In the genomic region with DNA sequence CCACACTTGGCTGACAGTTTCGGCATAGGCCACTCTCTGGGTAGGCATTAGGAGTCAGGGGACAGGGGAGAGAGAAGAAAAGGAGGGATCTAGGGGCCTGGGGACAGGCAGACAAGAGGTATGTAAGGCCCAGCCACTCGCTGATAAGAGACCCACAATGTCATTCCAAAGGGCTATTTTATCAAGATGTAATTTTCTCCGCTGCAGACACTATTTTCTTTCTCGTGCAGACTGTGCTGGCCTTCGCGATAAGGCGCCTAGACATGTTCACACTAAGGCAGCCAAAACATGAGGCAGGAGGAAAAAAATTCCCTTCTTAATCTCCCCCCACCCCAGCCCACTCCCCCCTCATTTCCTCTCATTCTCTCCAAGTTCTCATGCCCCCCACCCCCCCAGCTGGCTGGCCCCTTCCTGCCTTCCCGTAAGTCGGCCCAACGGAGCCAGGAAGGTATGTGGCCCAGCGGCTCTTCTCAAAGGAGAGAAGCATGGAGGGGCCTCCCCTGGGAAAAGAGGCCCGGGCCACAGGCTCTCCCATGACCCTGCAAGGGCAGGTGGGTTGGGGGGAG, we compare ENCODE assay signal across 1 cellular context.
A peak's percentile ranks its signal among the peaks of the same experiment; 100 is the strongest.
TF ChIP-seq lines count a peak whose summit lies in the region.

No MANE protein-coding gene starts in this region.

TF ChIP-seq in K562, 482 proteins besides CTCF, POLR2A, EP300 and RAD21 (continued from another document and continues in another):
- TF ChIP-seq, protein P1, sequence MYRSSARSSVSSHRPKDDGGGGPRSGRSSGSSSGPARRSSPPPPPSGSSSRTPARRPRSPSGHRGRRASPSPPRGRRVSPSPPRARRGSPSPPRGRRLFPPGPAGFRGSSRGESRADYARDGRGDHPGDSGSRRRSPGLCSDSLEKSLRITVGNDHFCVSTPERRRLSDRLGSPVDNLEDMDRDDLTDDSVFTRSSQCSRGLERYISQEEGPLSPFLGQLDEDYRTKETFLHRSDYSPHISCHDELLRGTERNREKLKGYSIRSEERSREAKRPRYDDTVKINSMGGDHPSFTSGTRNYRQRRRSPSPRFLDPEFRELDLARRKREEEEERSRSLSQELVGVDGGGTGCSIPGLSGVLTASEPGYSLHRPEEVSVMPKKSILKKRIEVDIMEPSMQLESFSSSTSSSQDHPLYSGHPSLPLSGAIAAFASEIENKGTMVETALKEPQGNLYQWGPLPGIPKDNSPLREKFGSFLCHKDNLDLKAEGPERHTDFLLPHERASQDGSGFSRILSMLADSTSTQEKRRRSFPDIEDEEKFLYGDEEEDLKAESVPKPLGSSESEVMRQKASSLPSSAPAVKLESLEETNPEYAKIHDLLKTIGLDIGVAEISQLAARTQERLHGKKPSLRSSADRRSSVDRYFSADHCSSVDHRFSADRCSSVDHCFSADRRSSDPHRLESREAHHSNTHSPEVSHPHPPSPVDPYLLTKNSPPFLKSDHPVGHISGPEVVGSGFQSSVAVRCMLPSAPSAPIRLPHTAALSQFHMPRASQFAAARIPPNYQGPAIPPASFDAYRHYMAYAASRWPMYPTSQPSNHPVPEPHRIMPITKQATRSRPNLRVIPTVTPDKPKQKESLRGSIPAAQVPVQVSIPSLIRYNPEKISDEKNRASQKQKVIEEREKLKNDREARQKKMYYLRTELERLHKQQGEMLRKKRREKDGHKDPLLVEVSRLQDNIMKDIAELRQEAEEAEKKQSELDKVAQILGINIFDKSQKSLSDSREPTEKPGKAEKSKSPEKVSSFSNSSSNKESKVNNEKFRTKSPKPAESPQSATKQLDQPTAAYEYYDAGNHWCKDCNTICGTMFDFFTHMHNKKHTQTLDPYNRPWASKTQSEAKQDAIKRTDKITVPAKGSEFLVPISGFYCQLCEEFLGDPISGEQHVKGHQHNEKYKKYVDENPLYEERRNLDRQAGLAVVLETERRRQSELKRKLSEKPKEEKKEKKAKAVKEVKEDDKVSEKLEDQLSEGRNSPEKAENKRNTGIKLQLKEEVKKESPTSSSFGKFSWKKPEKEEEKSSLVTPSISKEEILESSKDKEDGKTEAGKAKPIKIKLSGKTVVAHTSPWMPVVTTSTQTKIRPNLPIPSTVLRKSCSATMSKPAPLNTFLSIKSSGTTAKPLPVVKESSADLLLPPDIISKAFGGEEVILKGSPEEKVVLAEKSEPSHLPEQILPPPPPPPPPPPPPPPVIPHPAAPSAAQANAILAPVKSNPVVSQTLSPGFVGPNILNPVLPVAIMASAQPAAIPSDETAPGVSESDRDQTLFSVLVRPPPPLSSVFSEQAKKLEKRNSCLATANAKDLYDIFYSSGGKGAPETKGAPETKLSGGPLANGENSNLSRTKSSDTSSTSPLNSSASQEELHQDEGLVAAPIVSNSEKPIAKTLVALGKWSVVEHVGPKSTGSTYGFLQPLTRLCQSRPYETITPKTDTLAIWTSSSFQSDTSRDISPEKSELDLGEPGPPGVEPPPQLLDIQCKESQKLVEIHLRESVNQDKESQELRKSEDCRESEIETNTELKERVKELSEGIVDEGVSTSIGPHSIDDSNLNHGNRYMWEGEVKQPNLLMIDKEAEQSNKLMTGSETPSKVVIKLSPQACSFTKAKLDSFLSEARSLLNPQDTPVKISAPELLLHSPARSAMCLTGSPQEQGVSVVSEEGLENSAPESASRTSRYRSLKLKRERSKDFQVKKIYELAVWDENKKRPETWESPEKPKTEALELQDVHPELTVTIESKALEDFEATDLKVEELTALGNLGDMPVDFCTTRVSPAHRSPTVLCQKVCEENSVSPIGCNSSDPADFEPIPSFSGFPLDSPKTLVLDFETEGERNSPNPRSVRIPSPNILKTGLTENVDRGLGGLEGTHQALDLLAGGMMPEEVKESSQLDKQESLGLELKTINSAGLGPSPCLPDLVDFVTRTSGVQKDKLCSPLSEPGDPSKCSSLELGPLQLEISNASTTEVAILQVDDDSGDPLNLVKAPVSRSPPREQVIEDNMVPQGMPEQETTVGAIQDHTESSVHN (IDR thresholded peaks at IDR 0.05; ENCODE audit: borderline replicate concordance in 1 of 2, low read depth in 1 of 2): no peak
- peak in 1 of 2 experiments; percentile 83; a peak in 3 of 4 replicates for TF ChIP-seq TBL1XR1 (IDR thresholded peaks at IDR 0.05; ENCODE audit: low read length in 2 of 2)
- TF ChIP-seq CREM (IDR thresholded peaks at IDR 0.05; ENCODE audit: low read depth): 0 out of 2 replicates have a peak, but pooled peaks have one; percentile 12
- TF ChIP-seq, protein P2, sequence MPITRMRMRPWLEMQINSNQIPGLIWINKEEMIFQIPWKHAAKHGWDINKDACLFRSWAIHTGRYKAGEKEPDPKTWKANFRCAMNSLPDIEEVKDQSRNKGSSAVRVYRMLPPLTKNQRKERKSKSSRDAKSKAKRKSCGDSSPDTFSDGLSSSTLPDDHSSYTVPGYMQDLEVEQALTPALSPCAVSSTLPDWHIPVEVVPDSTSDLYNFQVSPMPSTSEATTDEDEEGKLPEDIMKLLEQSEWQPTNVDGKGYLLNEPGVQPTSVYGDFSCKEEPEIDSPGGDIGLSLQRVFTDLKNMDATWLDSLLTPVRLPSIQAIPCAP (CRISPR knock-in tag; IDR thresholded peaks at IDR 0.05; ENCODE audit: borderline replicate concordance): no peak
- TF ChIP-seq MAZ (CRISPR knock-in tag; conservative IDR thresholded peaks at IDR 0.05 in 1 of 2, IDR thresholded peaks at IDR 0.05 in 1 of 2): no peak
- no peak for TF ChIP-seq NCOA2 (IDR thresholded peaks at IDR 0.05; ENCODE audit: partially characterized antibody in 2 of 2)
- no peak for TF ChIP-seq HNRNPL (IDR thresholded peaks at IDR 0.05; ENCODE audit: low read depth, low read length)
- no peak for TF ChIP-seq ESRRA (IDR thresholded peaks at IDR 0.05; ENCODE audit: borderline replicate concordance, low read depth)
- TF ChIP-seq, protein P3, sequence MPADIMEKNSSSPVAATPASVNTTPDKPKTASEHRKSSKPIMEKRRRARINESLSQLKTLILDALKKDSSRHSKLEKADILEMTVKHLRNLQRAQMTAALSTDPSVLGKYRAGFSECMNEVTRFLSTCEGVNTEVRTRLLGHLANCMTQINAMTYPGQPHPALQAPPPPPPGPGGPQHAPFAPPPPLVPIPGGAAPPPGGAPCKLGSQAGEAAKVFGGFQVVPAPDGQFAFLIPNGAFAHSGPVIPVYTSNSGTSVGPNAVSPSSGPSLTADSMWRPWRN (IDR thresholded peaks at IDR 0.05; ENCODE audit: low read depth): peak; percentile 76; the same call in 1 of the 2 replicates
- no peak for TF ChIP-seq FOXJ2 (tag; IDR thresholded peaks at IDR 0.05)
- peak; percentile 73; the same call in 1 of the 2 replicates for TF ChIP-seq ZNF197 (CRISPR knock-in tag; IDR thresholded peaks at IDR 0.05; ENCODE audit: low read depth)
- 0 out of 2 replicates have a peak, but pooled peaks have one; percentile 36 for TF ChIP-seq HDAC2 (IDR thresholded peaks at IDR 0.05)
- TF ChIP-seq ZBTB1 (CRISPR knock-in tag; IDR thresholded peaks at IDR 0.05; ENCODE audit: borderline replicate concordance, low read depth): no peak
- no peak for TF ChIP-seq GABPB1 (CRISPR knock-in tag; IDR thresholded peaks at IDR 0.05)
- peak; percentile 52 for TF ChIP-seq HNRNPK (IDR thresholded peaks at IDR 0.05; ENCODE audit: low read depth, low read length, poor library complexity, severe bottlenecking)
- TF ChIP-seq OTX1 (CRISPR knock-in tag; IDR thresholded peaks at IDR 0.05): no peak
- no peak for TF ChIP-seq NUFIP1 (IDR thresholded peaks at IDR 0.05; ENCODE audit: partially characterized antibody)
- TF ChIP-seq, protein P4, sequence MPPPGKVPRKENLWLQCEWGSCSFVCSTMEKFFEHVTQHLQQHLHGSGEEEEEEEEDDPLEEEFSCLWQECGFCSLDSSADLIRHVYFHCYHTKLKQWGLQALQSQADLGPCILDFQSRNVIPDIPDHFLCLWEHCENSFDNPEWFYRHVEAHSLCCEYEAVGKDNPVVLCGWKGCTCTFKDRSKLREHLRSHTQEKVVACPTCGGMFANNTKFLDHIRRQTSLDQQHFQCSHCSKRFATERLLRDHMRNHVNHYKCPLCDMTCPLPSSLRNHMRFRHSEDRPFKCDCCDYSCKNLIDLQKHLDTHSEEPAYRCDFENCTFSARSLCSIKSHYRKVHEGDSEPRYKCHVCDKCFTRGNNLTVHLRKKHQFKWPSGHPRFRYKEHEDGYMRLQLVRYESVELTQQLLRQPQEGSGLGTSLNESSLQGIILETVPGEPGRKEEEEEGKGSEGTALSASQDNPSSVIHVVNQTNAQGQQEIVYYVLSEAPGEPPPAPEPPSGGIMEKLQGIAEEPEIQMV (tag; conservative IDR thresholded peaks at IDR 0.05; ENCODE audit: low read depth): no peak
- no peak for TF ChIP-seq PHB2 (IDR thresholded peaks at IDR 0.05; ENCODE audit: low read depth)
- peak; percentile 64; the same call in 1 of the 2 replicates for TF ChIP-seq STAT5A (IDR thresholded peaks at IDR 0.05; ENCODE audit: borderline replicate concordance, low read length)
- TF ChIP-seq ZNF589 (CRISPR knock-in tag; IDR thresholded peaks at IDR 0.05; ENCODE audit: low read depth): no peak
- TF ChIP-seq NCOR1 (IDR thresholded peaks at IDR 0.05): peak; percentile 89
- no peak for TF ChIP-seq KDM4B (IDR thresholded peaks at IDR 0.05; ENCODE audit: borderline replicate concordance in 2 of 2, low read depth in 1 of 2)
- no peak for TF ChIP-seq ZNF184 (CRISPR knock-in tag; IDR thresholded peaks at IDR 0.05)
- TF ChIP-seq, protein P5, sequence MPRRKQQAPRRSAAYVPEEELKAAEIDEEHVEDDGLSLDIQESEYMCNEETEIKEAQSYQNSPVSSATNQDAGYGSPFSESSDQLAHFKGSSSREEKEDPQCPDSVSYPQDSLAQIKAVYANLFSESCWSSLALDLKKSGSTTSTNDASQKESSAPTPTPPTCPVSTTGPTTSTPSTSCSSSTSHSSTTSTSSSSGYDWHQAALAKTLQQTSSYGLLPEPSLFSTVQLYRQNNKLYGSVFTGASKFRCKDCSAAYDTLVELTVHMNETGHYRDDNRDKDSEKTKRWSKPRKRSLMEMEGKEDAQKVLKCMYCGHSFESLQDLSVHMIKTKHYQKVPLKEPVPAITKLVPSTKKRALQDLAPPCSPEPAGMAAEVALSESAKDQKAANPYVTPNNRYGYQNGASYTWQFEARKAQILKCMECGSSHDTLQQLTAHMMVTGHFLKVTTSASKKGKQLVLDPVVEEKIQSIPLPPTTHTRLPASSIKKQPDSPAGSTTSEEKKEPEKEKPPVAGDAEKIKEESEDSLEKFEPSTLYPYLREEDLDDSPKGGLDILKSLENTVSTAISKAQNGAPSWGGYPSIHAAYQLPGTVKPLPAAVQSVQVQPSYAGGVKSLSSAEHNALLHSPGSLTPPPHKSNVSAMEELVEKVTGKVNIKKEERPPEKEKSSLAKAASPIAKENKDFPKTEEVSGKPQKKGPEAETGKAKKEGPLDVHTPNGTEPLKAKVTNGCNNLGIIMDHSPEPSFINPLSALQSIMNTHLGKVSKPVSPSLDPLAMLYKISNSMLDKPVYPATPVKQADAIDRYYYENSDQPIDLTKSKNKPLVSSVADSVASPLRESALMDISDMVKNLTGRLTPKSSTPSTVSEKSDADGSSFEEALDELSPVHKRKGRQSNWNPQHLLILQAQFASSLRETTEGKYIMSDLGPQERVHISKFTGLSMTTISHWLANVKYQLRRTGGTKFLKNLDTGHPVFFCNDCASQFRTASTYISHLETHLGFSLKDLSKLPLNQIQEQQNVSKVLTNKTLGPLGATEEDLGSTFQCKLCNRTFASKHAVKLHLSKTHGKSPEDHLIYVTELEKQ (CRISPR knock-in tag; IDR thresholded peaks at IDR 0.05): no peak
- no peak for TF ChIP-seq C11orf30 (IDR thresholded peaks at IDR 0.05; ENCODE audit: low read depth)
- no peak for TF ChIP-seq MCM7 (IDR thresholded peaks at IDR 0.05)
- TF ChIP-seq NBN (IDR thresholded peaks at IDR 0.05; ENCODE audit: low read depth): peak; percentile 68; the same call in 1 of the 2 replicates
- 0 out of 2 replicates have a peak, but pooled peaks have one; percentile 52 for TF ChIP-seq ZEB2 (IDR thresholded peaks at IDR 0.05)
- no peak for TF ChIP-seq YBX1 (IDR thresholded peaks at IDR 0.05)
- TF ChIP-seq PHF8 (IDR thresholded peaks at IDR 0.05; ENCODE audit: borderline replicate concordance, low read length): no peak
- TF ChIP-seq NFXL1 (CRISPR knock-in tag; IDR thresholded peaks at IDR 0.05): no peak
- no peak for TF ChIP-seq EP400 (IDR thresholded peaks at IDR 0.05)
- TF ChIP-seq, protein P6, sequence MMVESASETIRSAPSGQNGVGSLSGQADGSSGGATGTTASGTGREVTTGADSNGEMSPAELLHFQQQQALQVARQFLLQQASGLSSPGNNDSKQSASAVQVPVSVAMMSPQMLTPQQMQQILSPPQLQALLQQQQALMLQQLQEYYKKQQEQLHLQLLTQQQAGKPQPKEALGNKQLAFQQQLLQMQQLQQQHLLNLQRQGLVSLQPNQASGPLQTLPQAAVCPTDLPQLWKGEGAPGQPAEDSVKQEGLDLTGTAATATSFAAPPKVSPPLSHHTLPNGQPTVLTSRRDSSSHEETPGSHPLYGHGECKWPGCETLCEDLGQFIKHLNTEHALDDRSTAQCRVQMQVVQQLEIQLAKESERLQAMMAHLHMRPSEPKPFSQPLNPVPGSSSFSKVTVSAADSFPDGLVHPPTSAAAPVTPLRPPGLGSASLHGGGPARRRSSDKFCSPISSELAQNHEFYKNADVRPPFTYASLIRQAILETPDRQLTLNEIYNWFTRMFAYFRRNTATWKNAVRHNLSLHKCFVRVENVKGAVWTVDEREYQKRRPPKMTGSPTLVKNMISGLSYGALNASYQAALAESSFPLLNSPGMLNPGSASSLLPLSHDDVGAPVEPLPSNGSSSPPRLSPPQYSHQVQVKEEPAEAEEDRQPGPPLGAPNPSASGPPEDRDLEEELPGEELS (CRISPR knock-in tag; IDR thresholded peaks at IDR 0.05; ENCODE audit: borderline replicate concordance): no peak
- no peak for TF ChIP-seq ZNF384 (IDR thresholded peaks at IDR 0.05; ENCODE audit: low read depth, low read length)
- no peak for TF ChIP-seq TARDBP (IDR thresholded peaks at IDR 0.05)
- no peak for TF ChIP-seq NRF1 (conservative IDR thresholded peaks at IDR 0.05 in 1 of 2, IDR thresholded peaks at IDR 0.05 in 1 of 2)
- no peak for TF ChIP-seq RUNX1 (IDR thresholded peaks at IDR 0.05; ENCODE audit: low read depth)
- TF ChIP-seq, protein P7, sequence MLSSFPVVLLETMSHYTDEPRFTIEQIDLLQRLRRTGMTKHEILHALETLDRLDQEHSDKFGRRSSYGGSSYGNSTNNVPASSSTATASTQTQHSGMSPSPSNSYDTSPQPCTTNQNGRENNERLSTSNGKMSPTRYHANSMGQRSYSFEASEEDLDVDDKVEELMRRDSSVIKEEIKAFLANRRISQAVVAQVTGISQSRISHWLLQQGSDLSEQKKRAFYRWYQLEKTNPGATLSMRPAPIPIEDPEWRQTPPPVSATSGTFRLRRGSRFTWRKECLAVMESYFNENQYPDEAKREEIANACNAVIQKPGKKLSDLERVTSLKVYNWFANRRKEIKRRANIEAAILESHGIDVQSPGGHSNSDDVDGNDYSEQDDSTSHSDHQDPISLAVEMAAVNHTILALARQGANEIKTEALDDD (IDR thresholded peaks at IDR 0.05): no peak
- TF ChIP-seq DDX20 (tag; IDR thresholded peaks at IDR 0.05; ENCODE audit: low read depth): no peak
- TF ChIP-seq, protein P8, sequence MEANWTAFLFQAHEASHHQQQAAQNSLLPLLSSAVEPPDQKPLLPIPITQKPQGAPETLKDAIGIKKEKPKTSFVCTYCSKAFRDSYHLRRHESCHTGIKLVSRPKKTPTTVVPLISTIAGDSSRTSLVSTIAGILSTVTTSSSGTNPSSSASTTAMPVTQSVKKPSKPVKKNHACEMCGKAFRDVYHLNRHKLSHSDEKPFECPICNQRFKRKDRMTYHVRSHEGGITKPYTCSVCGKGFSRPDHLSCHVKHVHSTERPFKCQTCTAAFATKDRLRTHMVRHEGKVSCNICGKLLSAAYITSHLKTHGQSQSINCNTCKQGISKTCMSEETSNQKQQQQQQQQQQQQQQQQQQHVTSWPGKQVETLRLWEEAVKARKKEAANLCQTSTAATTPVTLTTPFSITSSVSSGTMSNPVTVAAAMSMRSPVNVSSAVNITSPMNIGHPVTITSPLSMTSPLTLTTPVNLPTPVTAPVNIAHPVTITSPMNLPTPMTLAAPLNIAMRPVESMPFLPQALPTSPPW (CRISPR knock-in tag; IDR thresholded peaks at IDR 0.05): peak; percentile 69
- no peak for TF ChIP-seq XRCC3 (IDR thresholded peaks at IDR 0.05)
- no peak for TF ChIP-seq ESRRB (CRISPR knock-in tag; IDR thresholded peaks at IDR 0.05; ENCODE audit: borderline replicate concordance)
- TF ChIP-seq THRAP3 (IDR thresholded peaks at IDR 0.05; ENCODE audit: borderline replicate concordance): no peak
